13 cellular contexts compared by ENCODE assay signal in genomic region chr14:56797569-56798446, GRCh38. TPM values are rescaled to one million over a fixed set of nuclear protein-coding genes. Genes with fewer than 3 reads are reported as not detected.
DNase-seq lines count a peak whose midpoint lies in the region; ATAC-seq and TF ChIP-seq lines count a peak whose summit lies in the region.
"Had no signal": no experiment of that assay in that cellular context is flagged by ENCODE, and none has a peak within 500 bp of the region (broad histone marks: within the 10 kb centered on the region; RNA-seq: fewer than 3 reads in every experiment).

No MANE protein-coding gene starts in this region.

- H3K27me3 ChIP-seq in heart left ventricle (peaks cover 57 to 100% (median 95%) of the 10 kb centered on the region in 9 donors), esophagus muscularis mucosa (peaks cover 0 to 98% (median 66%) of the 10 kb centered on the region in 4 donors), neural progenitor cell (peaks cover 59% of the 10 kb centered on the region), upper lobe of left lung (peaks cover 0 to 52% (median 29%) of the 10 kb centered on the region in 4 donors)

- peaks cover 39% of the 10 kb centered on the region for H3K79me2 ChIP-seq in neural progenitor cell (ENCODE audit: low read depth)

- H3K9me3 ChIP-seq in heart left ventricle (no peaks in the 10 kb centered on the region), esophagus muscularis mucosa (no peaks in the 10 kb centered on the region), neural progenitor cell (ENCODE audit: low read depth) (no peaks in the 10 kb centered on the region), upper lobe of left lung (no peaks in the 10 kb centered on the region)

- H3K4me1 ChIP-seq in heart left ventricle: peaks cover 0 to 28% (median 6%) of the 10 kb centered on the region in 12 donors
- H3K4me1 ChIP-seq in esophagus muscularis mucosa: peaks cover 15 to 33% (median 32%) of the 10 kb centered on the region in 4 donors
- H3K4me1 ChIP-seq in neural progenitor cell: peaks cover 87% of the 10 kb centered on the region
- H3K4me1 ChIP-seq in upper lobe of left lung: peaks cover 12 to 32% (median 17%) of the 10 kb centered on the region in 4 donors

- no peaks in the 10 kb centered on the region for H3K36me3 ChIP-seq in heart left ventricle
- no peaks in the 10 kb centered on the region for H3K36me3 ChIP-seq in esophagus muscularis mucosa
- H3K36me3 ChIP-seq in neural progenitor cell: peaks cover 32% of the 10 kb centered on the region
- H3K36me3 ChIP-seq in upper lobe of left lung: no peaks in the 10 kb centered on the region

- H3K27me3 Mint-ChIP-seq in neural progenitor cell (ENCODE audit: insufficient read depth, low read depth): peaks cover 52% of the 10 kb centered on the region

- H3K4me1 Mint-ChIP-seq in neural progenitor cell: peaks cover 55% of the 10 kb centered on the region

- H2AFZ ChIP-seq in neural progenitor cell (replicated peaks): no peak overlapping the region

- no peak overlapping the region for H3K27ac Mint-ChIP-seq in neural progenitor cell

- H3K4me3 ChIP-seq in heart left ventricle (peak overlapping the region in 10 of 12 donors; percentile 5 to 39 (median 22)), esophagus muscularis mucosa (peak overlapping the region; percentile 39 to 48 (median 42)), neural progenitor cell (peak overlapping the region; percentile 98), upper lobe of left lung (peak overlapping the region in 3 of 4 donors; percentile 9 to 31 (median 25))
- H3K4me3 ChIP-seq: SJSA1 had no signal

- ATAC-seq in heart left ventricle (peak in 1 of 4 donors; percentile 18), upper lobe of left lung (ENCODE audit: low FRiP score in 2 of 2) (peak in 1 of 2 donors; percentile 50)

- 2 to 4% (median 3%) methylated on average over 16 to 77 of the region's 77 CpGs for WGBS in heart left ventricle, 4 donors
- 4% methylated on average over 16 of the region's 77 CpGs for WGBS in esophagus muscularis mucosa
- 7 to 9% methylated on average over 31 to 35 of the region's 77 CpGs for WGBS in upper lobe of left lung, 2 donors

- intact Hi-C loops in heart left ventricle (cut with DNase I) (no loop called here), cardiac septum (cut with DNase I) (no loop called here), esophagus muscularis mucosa (cut with DNase I) (no loop called here)

- peak overlapping the region; percentile 97 for H3K4me2 ChIP-seq in neural progenitor cell

- H3K4me3 Mint-ChIP-seq in neural progenitor cell: peak overlapping the region; percentile 62

- TF ChIP-seq POLR2A in heart left ventricle (IDR thresholded peaks at IDR 0.05) (no peak), esophagus muscularis mucosa (IDR thresholded peaks at IDR 0.05; ENCODE audit: low read depth) (no peak), upper lobe of left lung (IDR thresholded peaks at IDR 0.05) (no peak)

- peaks cover 76% of the 10 kb centered on the region for H4K20me1 ChIP-seq in neural progenitor cell (ENCODE audit: low read depth)

- no peak for DNase-seq in heart left ventricle
- DNase-seq in cardiac septum (ENCODE audit: low spot score): no peak
- peak; percentile 91 for DNase-seq in esophagus muscularis mucosa (ENCODE audit: extremely low spot score)
- DNase-seq in neural progenitor cell (ENCODE audit: low spot score): peak; percentile 76
- peak in 1 of 2 donors; percentile 85 for DNase-seq in upper lobe of left lung
- DNase-seq in DMS79 treated with DMSO at 0.1 percent for 48 hours (lab: John Stamatoyannopoulos, UW): no peak
- no peak for DNase-seq in stimulated activated CD4-positive, alpha-beta T cell treated with anti-CD3 and anti-CD28 coated beads, Interleukin-2, amount 100 ng/mL, for 48 hours
- no peak for DNase-seq in AG08395 (ENCODE audit: low spot score)
- DNase-seq: NCI-H748 treated with DMSO at 0.1 percent for 48 hours had no signal

- peaks cover 82% of the 10 kb centered on the region for H3F3A ChIP-seq in neural progenitor cell (ENCODE audit: low read depth)

- TF ChIP-seq CTCF in heart left ventricle (IDR thresholded peaks at IDR 0.05): no peak
- no peak for TF ChIP-seq CTCF in esophagus muscularis mucosa (IDR thresholded peaks at IDR 0.05)
- no peak for TF ChIP-seq CTCF in neural progenitor cell (IDR thresholded peaks at IDR 0.05)
- TF ChIP-seq CTCF in upper lobe of left lung (IDR thresholded peaks at IDR 0.05): no peak

- H3K27ac ChIP-seq in heart left ventricle: no peak overlapping the region
- H3K27ac ChIP-seq in esophagus muscularis mucosa (replicated peaks in 1 of 4): no peak overlapping the region
- peak overlapping the region; percentile 33 for H3K27ac ChIP-seq in neural progenitor cell
- no peak overlapping the region for H3K27ac ChIP-seq in upper lobe of left lung
- H3K27ac ChIP-seq: SJSA1 had no signal

- no peak overlapping the region for H3K9ac ChIP-seq in neural progenitor cell

- H3K36me3 Mint-ChIP-seq in neural progenitor cell: peaks cover 15% of the 10 kb centered on the region

- TF ChIP-seq EP300 in esophagus muscularis mucosa (IDR thresholded peaks at IDR 0.05) (no peak), upper lobe of left lung (IDR thresholded peaks at IDR 0.05) (no peak)

- H3K9me3 Mint-ChIP-seq in neural progenitor cell: peaks cover 5% of the 10 kb centered on the region

RNA-seq across cellular contexts. Expression of gene OTX2, which starts 12.5 kb away (rescaled TPM):
- not detected for total RNA-seq in heart left ventricle
- polyA plus RNA-seq in heart left ventricle: not detected
- not detected for total RNA-seq in cardiac septum
- not detected for total RNA-seq in esophagus muscularis mucosa
- total RNA-seq in neural progenitor cell (ENCODE audit: low replicate concordance): 453 and 513 TPM in 2 replicates
- total RNA-seq in upper lobe of left lung: not detected
- total RNA-seq: HT-29, myocyte, SJSA1 had no signal
- polyA plus RNA-seq: AG04450 had no signal

Comparison
In these comparisons a context has a peak if more than half of its experiments do, and no peak if none do; other contexts are left out.
1. DNase-seq: peak in esophagus muscularis mucosa (single experiment) and neural progenitor cell (single experiment); none in heart left ventricle (0 of 5), cardiac septum (single experiment), DMS79 treated with DMSO at 0.1 percent for 48 hours (single experiment), stimulated activated CD4-positive, alpha-beta T cell treated with anti-CD3 and anti-CD28 coated beads, Interleukin-2, amount 100 ng/mL, for 48 hours (0 of 2) and AG08395 (single experiment).
2. H3K4me3 ChIP-seq: peak in every context shown above with its lines; median percentile 98 in neural progenitor cell; 42 in esophagus muscularis mucosa; 25 in upper lobe of left lung; 22 in heart left ventricle.
3. RNA of gene OTX2, which starts 12.5 kb away (total RNA-seq): 453 to 513 TPM in neural progenitor cell; not detected in cardiac septum (single experiment), not detected in heart left ventricle, not detected in esophagus muscularis mucosa and not detected in upper lobe of left lung; every median in the first group is over 100 times any median in the second.